Comparison of ENCODE assay signal across 8 cellular contexts in the genomic region with DNA sequence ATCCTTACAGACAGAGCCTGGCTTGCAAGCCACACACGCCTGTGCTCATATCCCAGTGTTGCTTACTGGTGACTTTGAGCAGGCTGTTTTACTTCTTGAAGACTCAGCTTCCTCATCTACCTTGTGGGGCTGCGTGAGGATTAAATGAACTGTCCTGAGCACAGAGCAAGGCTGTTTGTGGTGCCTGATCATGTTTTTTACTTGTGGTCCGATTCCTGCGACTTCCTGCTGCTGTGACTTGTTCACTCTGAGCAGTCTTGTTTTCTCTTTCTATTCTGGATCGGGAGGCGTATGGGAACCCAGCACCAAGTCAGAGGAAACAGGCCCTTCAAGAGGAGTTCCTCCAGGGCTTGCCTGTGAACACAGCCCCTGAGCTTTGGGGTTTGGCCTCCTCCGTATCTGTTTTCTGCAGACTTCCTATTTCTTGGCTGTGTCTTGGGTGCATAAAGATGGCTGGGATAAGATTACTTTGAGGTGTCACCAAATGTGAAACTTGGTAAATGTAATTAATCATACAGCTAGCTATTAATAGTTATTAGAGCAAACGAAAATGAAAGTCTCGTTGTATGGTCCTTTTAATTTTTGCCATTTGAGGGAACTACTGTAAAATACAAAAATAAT.
DNase-seq lines count a peak whose midpoint lies in the region; ATAC-seq, FAIRE-seq and TF ChIP-seq lines count a peak whose summit lies in the region.

No MANE protein-coding gene starts in this region.

- TF ChIP-seq CTCF in neural progenitor cell (IDR thresholded peaks at IDR 0.05) (no peak), D721Med (IDR thresholded peaks at IDR 0.05; ENCODE audit: insufficient read depth, missing control alignments) (no peak)

- H3K4me3 Mint-ChIP-seq in activated naive CD4-positive, alpha-beta T cell treated with anti-CD3 and anti-CD28 coated beads, Interleukin-2, amount 10 ng/mL, durations not matched to agents 7 days and 5 days: no peak overlapping the region
- no peak overlapping the region for H3K4me3 Mint-ChIP-seq in activated T-helper 17 cell treated with anti-CD3 and anti-CD28 coated beads, Interleukin-2, amount 50 U/mL, for 72 hours
- no peak overlapping the region for H3K4me3 Mint-ChIP-seq in neural progenitor cell

- H4K8ac ChIP-seq in mesenchymal stem cell (ENCODE audit: low read length): no peak overlapping the region

- no peaks in the 10 kb centered on the region for H3F3A ChIP-seq in neural progenitor cell (ENCODE audit: low read depth)

- no peak overlapping the region for H2BK15ac ChIP-seq in mesenchymal stem cell (ENCODE audit: low read depth, poor library complexity, severe bottlenecking)

- no peak overlapping the region for H3K27ac ChIP-seq in mesenchymal stem cell (ENCODE audit: low read length, poor library complexity, severe bottlenecking)
- no peak overlapping the region for H3K27ac ChIP-seq in neural progenitor cell

- no peak overlapping the region for H4K91ac ChIP-seq in mesenchymal stem cell (ENCODE audit: low read length)

- ATAC-seq in HG02981 (IDR thresholded peaks at IDR 0.05; ENCODE audit: unreplicated experiment): peak; percentile 64
- ATAC-seq in activated T-helper 17 cell treated with anti-CD3 and anti-CD28 coated beads, Interleukin-2, amount 50 U/mL, for 72 hours (replicated peaks): no peak

- no peak for DNase-seq in activated naive CD4-positive, alpha-beta T cell treated with anti-CD3 and anti-CD28 coated beads, Interleukin-2, amount 10 ng/mL, durations not matched to agents 7 days and 5 days
- no peak for DNase-seq in activated naive CD4-positive, alpha-beta T cell treated with anti-CD3 and anti-CD28 coated beads, Interleukin-2, amount 50 U/mL, for 16 hours
- DNase-seq in mesenchymal stem cell (no peak), neural progenitor cell (ENCODE audit: low spot score) (no peak), D721Med (ENCODE audit: insufficient read length, low spot score) (no peak)
- DNase-seq in stimulated activated CD4-positive, alpha-beta T cell treated with anti-CD3 and anti-CD28 coated beads, Interleukin-1b, Interleukin-23, amount 100 ng/mL, for 48 hours: no peak

- H3K27me3 ChIP-seq in mesenchymal stem cell (ENCODE audit: control insufficient read depth in 1 of 2, insufficient read depth in 1 of 2, low read length in 2 of 2): no peaks in the 10 kb centered on the region
- H3K27me3 ChIP-seq in neural progenitor cell: no peaks in the 10 kb centered on the region

- H3K27ac Mint-ChIP-seq in activated naive CD4-positive, alpha-beta T cell treated with anti-CD3 and anti-CD28 coated beads, Interleukin-2, amount 10 ng/mL, durations not matched to agents 7 days and 5 days: peak overlapping the region; percentile 38
- peak overlapping the region; percentile 65 for H3K27ac Mint-ChIP-seq in activated T-helper 17 cell treated with anti-CD3 and anti-CD28 coated beads, Interleukin-2, amount 50 U/mL, for 72 hours
- no peak overlapping the region for H3K27ac Mint-ChIP-seq in neural progenitor cell

- H3K36me3 ChIP-seq in mesenchymal stem cell (ENCODE audit: control insufficient read depth in 1 of 2, insufficient read depth in 2 of 2, low read depth in 1 of 2, low read length in 2 of 2): peaks cover 31 to 33% of the 10 kb centered on the region in 2 experiments
- H3K36me3 ChIP-seq in neural progenitor cell: no peaks in the 10 kb centered on the region

- peaks cover 9% of the 10 kb centered on the region for H3K79me1 ChIP-seq in mesenchymal stem cell (replicated peaks; ENCODE audit: low read length, poor library complexity, severe bottlenecking)

- no peaks in the 10 kb centered on the region for H3K9me3 ChIP-seq in mesenchymal stem cell (ENCODE audit: control insufficient read depth, low read length)
- H3K9me3 ChIP-seq in neural progenitor cell (ENCODE audit: low read depth): no peaks in the 10 kb centered on the region

- H3K4me3 ChIP-seq in mesenchymal stem cell (ENCODE audit: insufficient read depth in 1 of 2, low read depth in 1 of 2, low read length in 2 of 2): peak overlapping the region in 1 of 2 experiments; percentile 54
- H3K4me3 ChIP-seq in neural progenitor cell: no peak overlapping the region

- peaks cover 36% of the 10 kb centered on the region for H3K36me3 Mint-ChIP-seq in activated naive CD4-positive, alpha-beta T cell treated with anti-CD3 and anti-CD28 coated beads, Interleukin-2, amount 10 ng/mL, durations not matched to agents 7 days and 5 days
- peaks cover 39% of the 10 kb centered on the region for H3K36me3 Mint-ChIP-seq in activated T-helper 17 cell treated with anti-CD3 and anti-CD28 coated beads, Interleukin-2, amount 50 U/mL, for 72 hours (ENCODE audit: low read depth)
- H3K36me3 Mint-ChIP-seq in neural progenitor cell: peaks cover 19% of the 10 kb centered on the region

- no peaks in the 10 kb centered on the region for H3K79me2 ChIP-seq in neural progenitor cell (ENCODE audit: low read depth)

- H3K9me3 Mint-ChIP-seq in activated naive CD4-positive, alpha-beta T cell treated with anti-CD3 and anti-CD28 coated beads, Interleukin-2, amount 10 ng/mL, durations not matched to agents 7 days and 5 days: no peaks in the 10 kb centered on the region
- no peaks in the 10 kb centered on the region for H3K9me3 Mint-ChIP-seq in activated T-helper 17 cell treated with anti-CD3 and anti-CD28 coated beads, Interleukin-2, amount 50 U/mL, for 72 hours
- H3K9me3 Mint-ChIP-seq in neural progenitor cell: peaks cover 4% of the 10 kb centered on the region

- H2AFZ ChIP-seq in mesenchymal stem cell (ENCODE audit: low read depth, low read length) (no peak overlapping the region), neural progenitor cell (replicated peaks) (no peak overlapping the region)

- H3K4ac ChIP-seq in mesenchymal stem cell (ENCODE audit: low read depth in 1 of 2, low read length in 2 of 2): no peak overlapping the region

- H2BK12ac ChIP-seq in mesenchymal stem cell (ENCODE audit: low read length in 2 of 2): no peak overlapping the region

- WGBS in mesenchymal stem cell: 84% methylated on average over 6 of the region's 9 CpGs

- no peak overlapping the region for H2BK5ac ChIP-seq in mesenchymal stem cell (ENCODE audit: low read depth, low read length, poor library complexity, severe bottlenecking)

- H3K18ac ChIP-seq in mesenchymal stem cell (ENCODE audit: low read depth in 1 of 2, low read length in 2 of 2): no peak overlapping the region

- H3K4me1 ChIP-seq in mesenchymal stem cell (ENCODE audit: control insufficient read depth, insufficient read depth, low read depth, low read length) (peaks cover 8% of the 10 kb centered on the region), neural progenitor cell (peaks cover 4% of the 10 kb centered on the region)

- peaks cover 4% of the 10 kb centered on the region for H4K20me1 ChIP-seq in neural progenitor cell (ENCODE audit: low read depth)

- H3K4me2 ChIP-seq in mesenchymal stem cell (ENCODE audit: low read length, poor library complexity, severe bottlenecking): no peak overlapping the region
- no peak overlapping the region for H3K4me2 ChIP-seq in neural progenitor cell

- no peaks in the 10 kb centered on the region for H3K27me3 Mint-ChIP-seq in activated naive CD4-positive, alpha-beta T cell treated with anti-CD3 and anti-CD28 coated beads, Interleukin-2, amount 10 ng/mL, durations not matched to agents 7 days and 5 days
- no peaks in the 10 kb centered on the region for H3K27me3 Mint-ChIP-seq in activated T-helper 17 cell treated with anti-CD3 and anti-CD28 coated beads, Interleukin-2, amount 50 U/mL, for 72 hours
- H3K27me3 Mint-ChIP-seq in neural progenitor cell (ENCODE audit: insufficient read depth, low read depth): peaks cover 6% of the 10 kb centered on the region

- CTCF ChIA-PET in activated naive CD4-positive, alpha-beta T cell treated with anti-CD3 and anti-CD28 coated beads, Interleukin-2, amount 10 ng/mL, durations not matched to agents 7 days and 5 days (lab: Charles Lee): interaction anchor here (2.5 kb wide), 1 partner anchor 12 kb away, joined by 7 read pairs; no protein-coding TSS in a partner anchor

- no peak overlapping the region for H2AK5ac ChIP-seq in mesenchymal stem cell (ENCODE audit: low read length, severe bottlenecking)

- peaks cover 8% of the 10 kb centered on the region for H3K4me1 Mint-ChIP-seq in activated naive CD4-positive, alpha-beta T cell treated with anti-CD3 and anti-CD28 coated beads, Interleukin-2, amount 10 ng/mL, durations not matched to agents 7 days and 5 days
- H3K4me1 Mint-ChIP-seq in activated T-helper 17 cell treated with anti-CD3 and anti-CD28 coated beads, Interleukin-2, amount 50 U/mL, for 72 hours: no peaks in the 10 kb centered on the region
- H3K4me1 Mint-ChIP-seq in neural progenitor cell: peaks cover 2% of the 10 kb centered on the region

- no peak overlapping the region for H3K14ac ChIP-seq in mesenchymal stem cell (ENCODE audit: low read length in 2 of 2)

- no peak overlapping the region for H2BK120ac ChIP-seq in mesenchymal stem cell (ENCODE audit: low read depth, low read length)

- H3K9ac ChIP-seq in mesenchymal stem cell (ENCODE audit: low read length) (peak overlapping the region; percentile 50), neural progenitor cell (no peak overlapping the region)

- FAIRE-seq in D721Med (lab: Jason Lieb, UNC): no peak

- H3K23ac ChIP-seq in mesenchymal stem cell (ENCODE audit: low read length in 2 of 2): no peak overlapping the region
